36 cellular contexts compared by ENCODE assay signal in the genomic region with DNA sequence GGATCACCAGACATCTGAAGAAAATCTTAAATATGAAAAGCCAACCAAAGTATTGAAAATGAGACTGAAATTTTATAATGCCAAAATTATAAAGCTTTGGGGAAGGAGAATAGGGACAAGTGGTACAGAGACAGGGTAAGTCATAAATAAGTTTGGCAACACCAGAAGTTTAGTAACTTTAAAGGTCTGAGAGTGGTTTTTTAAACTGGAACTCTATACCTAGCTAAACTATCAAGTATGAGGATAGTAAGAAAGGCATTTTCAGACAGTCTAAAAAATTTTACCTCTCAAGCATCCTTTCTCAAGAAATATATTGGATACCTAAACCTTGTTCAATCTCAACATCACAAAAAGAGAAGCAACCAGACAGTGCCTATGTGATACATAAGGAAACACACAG.
"Had no signal": no experiment of that assay in that cellular context is flagged by ENCODE, and none has a peak within 500 bp of the region (broad histone marks: within the 10 kb centered on the region; RNA-seq: fewer than 3 reads in every experiment).

No MANE protein-coding gene starts in this region.

- H3K27ac Mint-ChIP-seq: activated B cell treated with CpG ODN at 0.5 μM for 24 hours; activated CD4-positive, alpha-beta memory T cell treated with anti-CD3 and anti-CD28 coated beads for 36 hours; activated CD4-positive, alpha-beta T cell treated with anti-CD3 and anti-CD28 coated beads, Interleukin-2, amount 10 ng/mL, durations not matched to agents 24 days and 14 days; activated CD8-positive, alpha-beta T cell treated with anti-CD3 and anti-CD28 coated beads for 36 hours; activated naive CD4-positive, alpha-beta T cell treated with anti-CD3 and anti-CD28 coated beads for 36 hours; activated naive CD4-positive, alpha-beta T cell treated with anti-CD3 and anti-CD28 coated beads, Interleukin-2, amount 50 U/mL, for 72 hours; activated naive CD8-positive, alpha-beta T cell treated with anti-CD3 and anti-CD28 coated beads for 36 hours; activated T-cell treated with anti-CD3 and anti-CD28 coated beads, Interleukin-2, amount 50 U/mL, for 72 hours; activated T-helper 1 cell treated with anti-CD3 and anti-CD28 coated beads, Interleukin-12 subunit alpha, Interleukin-12 subunit beta, Interleukin-2, Interleukin-4 antibody, amounts not matched to agents 30 ng/mL and 10 ng/mL and 1 ng/mL, durations not matched to agents 14 hours and 24 hours and 36 hours; activated T-helper 17 cell treated with anti-CD3 and anti-CD28 coated beads, Interleukin-2, amount 50 U/mL, for 72 hours; T-helper 1 cell treated with Interleukin-12 subunit alpha and Interleukin-12 subunit beta and Interleukin-4 antibody, amounts not matched to agents 30 μg/mL and 1 μg/mL, for 36 hours; T-helper 2 cell treated with Interferon-gamma antibody and Interleukin-4, amounts not matched to agents 5 μg/mL and 100 μg/mL, for 36 hours had no signal

- H3K4me1 Mint-ChIP-seq: activated naive CD8-positive, alpha-beta T cell treated with anti-CD3 and anti-CD28 coated beads for 36 hours; activated T-helper 17 cell treated with anti-CD3 and anti-CD28 coated beads, Interleukin-2, amount 50 U/mL, for 72 hours had no signal

- H3K27me3 ChIP-seq: adrenal gland, body of pancreas, brain microvascular endothelial cell, breast epithelium had no signal

- H3K36me3 ChIP-seq: breast epithelium had no signal

- H3K4me3 ChIP-seq: adrenal gland, body of pancreas, breast epithelium had no signal

- DNase-seq: activated B cell treated with CpG ODN at 0.5 μM for 24 hours; activated CD4-positive, alpha-beta memory T cell treated with anti-CD3 and anti-CD28 coated beads for 36 hours; activated CD4-positive, alpha-beta T cell treated with anti-CD3 and anti-CD28 coated beads for 4 hours; activated CD4-positive, alpha-beta T cell treated with anti-CD3 and anti-CD28 coated beads, Interleukin-2, amount 10 ng/mL, durations not matched to agents 24 days and 14 days; activated CD4-positive, alpha-beta T cell treated with anti-CD3 and anti-CD28 coated beads, Interleukin-2, amount 50 U/mL, for 1 hour; activated CD4-positive, alpha-beta T cell treated with anti-CD3 and anti-CD28 coated beads, Interleukin-2, amount 50 U/mL, for 4 hours; activated CD4-positive, CD25-positive, alpha-beta regulatory T cell treated with anti-CD3 and anti-CD28 coated beads, Interleukin-2, amount 50 U/mL, for 72 hours; activated CD8-positive, alpha-beta memory T cell treated with anti-CD3 and anti-CD28 coated beads, Interleukin-2, amount 50 U/mL, for 4 hours; activated CD8-positive, alpha-beta T cell treated with anti-CD3 and anti-CD28 coated beads for 36 hours; activated effector memory CD4-positive, alpha-beta T cell treated with anti-CD3 and anti-CD28 coated beads, Interleukin-2, amount 50 U/mL, for 16 hours; activated gamma-delta T cell treated with Interleukin-2 at 50 U/mL for 16 hours; activated naive CD4-positive, alpha-beta T cell; activated naive CD4-positive, alpha-beta T cell treated with anti-CD3 and anti-CD28 coated beads for 36 hours; activated naive CD4-positive, alpha-beta T cell treated with anti-CD3 and anti-CD28 coated beads, Interleukin-2, amount 50 U/mL, for 16 hours; activated naive CD8-positive, alpha-beta T cell treated with anti-CD3 and anti-CD28 coated beads for 36 hours; activated T-cell treated with anti-CD3 and anti-CD28 coated beads for 4 hours; activated T-cell treated with anti-CD3 and anti-CD28 coated beads, Interleukin-2, amount 50 U/mL, for 1 hour; activated T-cell treated with anti-CD3 and anti-CD28 coated beads, Interleukin-2, amount 50 U/mL, for 4 hours; activated T-cell treated with anti-CD3 and anti-CD28 coated beads, Interleukin-2, amount 50 U/mL, for 72 hours; adrenal gland; amniotic stem cell; aorta; body of pancreas; brain microvascular endothelial cell; central memory CD4-positive, alpha-beta T cell; cerebellar nuclear complex; T-helper 2 cell; T-helper 9 cell had no signal

- ATAC-seq: activated CD8-positive, alpha-beta T cell treated with anti-CD3 and anti-CD28 coated beads for 36 hours; activated naive CD4-positive, alpha-beta T cell treated with anti-CD3 and anti-CD28 coated beads, Interleukin-2, amount 50 U/mL, for 72 hours; activated T-cell treated with anti-CD3 and anti-CD28 coated beads, Interleukin-2, amount 50 U/mL, for 4 hours; activated T-cell treated with anti-CD3 and anti-CD28 coated beads, Interleukin-2, amount 50 U/mL, for 72 hours; activated T-helper 17 cell treated with anti-CD3 and anti-CD28 coated beads, Interleukin-2, amount 50 U/mL, for 72 hours; body of pancreas had no signal

- H3K27ac ChIP-seq: adrenal gland, body of pancreas, brain microvascular endothelial cell, breast epithelium, VCaP had no signal

- H3K4me1 ChIP-seq: adrenal gland, body of pancreas, breast epithelium had no signal

- FAIRE-seq: astrocyte had no signal

- H3K9me3 ChIP-seq: body of pancreas had no signal

- H3K4me3 Mint-ChIP-seq: activated B cell treated with CpG ODN at 0.5 μM for 24 hours; activated CD4-positive, alpha-beta memory T cell treated with anti-CD3 and anti-CD28 coated beads for 36 hours; activated CD4-positive, alpha-beta T cell treated with anti-CD3 and anti-CD28 coated beads, Interleukin-2, amount 10 ng/mL, durations not matched to agents 24 days and 14 days; activated CD8-positive, alpha-beta T cell treated with anti-CD3 and anti-CD28 coated beads for 36 hours; activated naive CD4-positive, alpha-beta T cell treated with anti-CD3 and anti-CD28 coated beads for 36 hours; activated naive CD8-positive, alpha-beta T cell treated with anti-CD3 and anti-CD28 coated beads for 36 hours; activated T-cell treated with anti-CD3 and anti-CD28 coated beads, Interleukin-2, amount 50 U/mL, for 4 hours; activated T-cell treated with anti-CD3 and anti-CD28 coated beads, Interleukin-2, amount 50 U/mL, for 72 hours; activated T-helper 1 cell treated with anti-CD3 and anti-CD28 coated beads, Interleukin-12 subunit alpha, Interleukin-12 subunit beta, Interleukin-2, Interleukin-4 antibody, amounts not matched to agents 30 ng/mL and 10 ng/mL and 1 ng/mL, durations not matched to agents 14 hours and 24 hours and 36 hours; activated T-helper 17 cell treated with anti-CD3 and anti-CD28 coated beads, Interleukin-2, amount 50 U/mL, for 72 hours; T-helper 1 cell treated with Interleukin-12 subunit alpha and Interleukin-12 subunit beta and Interleukin-4 antibody, amounts not matched to agents 30 μg/mL and 1 μg/mL, for 36 hours; T-helper 2 cell treated with Interferon-gamma antibody and Interleukin-4, amounts not matched to agents 5 μg/mL and 100 μg/mL, for 36 hours had no signal

- H3K27me3 Mint-ChIP-seq: activated B cell treated with CpG ODN at 0.5 μM for 24 hours; activated CD4-positive, alpha-beta memory T cell treated with anti-CD3 and anti-CD28 coated beads for 36 hours; activated CD4-positive, alpha-beta T cell treated with anti-CD3 and anti-CD28 coated beads, Interleukin-2, amount 10 ng/mL, durations not matched to agents 24 days and 14 days; activated CD8-positive, alpha-beta T cell treated with anti-CD3 and anti-CD28 coated beads for 36 hours; activated naive CD8-positive, alpha-beta T cell treated with anti-CD3 and anti-CD28 coated beads for 36 hours; activated T-helper 17 cell treated with anti-CD3 and anti-CD28 coated beads, Interleukin-2, amount 50 U/mL, for 72 hours had no signal
